In the genomic region with DNA sequence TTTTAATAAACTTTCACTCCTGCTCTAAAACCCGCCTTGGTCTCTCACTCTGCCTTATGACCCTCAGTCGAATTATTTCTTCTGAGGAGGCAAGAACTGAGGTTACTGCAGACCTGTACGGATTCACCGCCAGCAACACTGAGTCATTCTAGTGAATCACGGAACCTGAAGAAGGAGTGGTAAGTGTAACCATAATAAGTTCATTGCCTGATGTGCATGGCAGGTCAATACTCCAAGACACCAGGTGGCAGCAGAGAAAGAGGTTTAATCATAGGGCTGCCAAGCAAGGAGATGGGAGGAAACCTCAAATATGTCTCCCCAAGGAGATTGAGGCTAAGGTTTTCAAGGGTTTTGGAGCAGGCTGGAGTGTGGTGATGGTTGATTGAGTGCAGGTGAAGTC, we compare ENCODE assay signal across 14 cellular contexts.
DNase-seq lines count a peak whose midpoint lies in the region; ATAC-seq and TF ChIP-seq lines count a peak whose summit lies in the region.
"Had no signal": no experiment of that assay in that cellular context is flagged by ENCODE, and none has a peak within 500 bp of the region (broad histone marks: within the 10 kb centered on the region; RNA-seq: fewer than 3 reads in every experiment).

No MANE protein-coding gene starts in this region.

- intact Hi-C loops in activated T-helper 2 cell treated with anti-CD3 and anti-CD28 coated beads, Interferon-gamma antibody, Interleukin-2, Interleukin-4, amounts not matched to agents 10 μg/mL and 5 μg/mL and 100 μg/mL, durations not matched to agents 14 hours and 24 hours and 36 hours (cut with micrococcal nuclease): no loop called here

- no peaks in the 10 kb centered on the region for H3K27me3 ChIP-seq in RWPE2 (ENCODE audit: insufficient read depth, poor library complexity, severe bottlenecking)
- H3K27me3 ChIP-seq: Peyer's patch, right atrium auricular region had no signal

- H3K27ac Mint-ChIP-seq in activated T-helper 2 cell treated with anti-CD3 and anti-CD28 coated beads, Interferon-gamma antibody, Interleukin-2, Interleukin-4, amounts not matched to agents 10 μg/mL and 5 μg/mL and 100 μg/mL, durations not matched to agents 14 hours and 24 hours and 36 hours: no peak overlapping the region
- H3K27ac Mint-ChIP-seq: activated naive CD4-positive, alpha-beta T cell treated with anti-CD3 and anti-CD28 coated beads, Interleukin-2, amount 50 U/mL, for 24 hours; HFFc6 had no signal

- H3K9me3 ChIP-seq in RWPE2 (ENCODE audit: severe bottlenecking): no peaks in the 10 kb centered on the region
- H3K9me3 ChIP-seq: Peyer's patch, right atrium auricular region, transverse colon had no signal

- H3K4me1 Mint-ChIP-seq in activated T-helper 2 cell treated with anti-CD3 and anti-CD28 coated beads, Interferon-gamma antibody, Interleukin-2, Interleukin-4, amounts not matched to agents 10 μg/mL and 5 μg/mL and 100 μg/mL, durations not matched to agents 14 hours and 24 hours and 36 hours (ENCODE audit: low read depth): no peaks in the 10 kb centered on the region
- H3K4me1 Mint-ChIP-seq: activated naive CD4-positive, alpha-beta T cell treated with anti-CD3 and anti-CD28 coated beads, Interleukin-2, amount 50 U/mL, for 24 hours had no signal

- H3K36me3 ChIP-seq in RWPE2 (ENCODE audit: low read depth): no peaks in the 10 kb centered on the region
- H3K36me3 ChIP-seq: Peyer's patch, right atrium auricular region, transverse colon had no signal

- H3K9me3 Mint-ChIP-seq in activated T-helper 2 cell treated with anti-CD3 and anti-CD28 coated beads, Interferon-gamma antibody, Interleukin-2, Interleukin-4, amounts not matched to agents 10 μg/mL and 5 μg/mL and 100 μg/mL, durations not matched to agents 14 hours and 24 hours and 36 hours: no peaks in the 10 kb centered on the region
- H3K9me3 Mint-ChIP-seq: activated naive CD4-positive, alpha-beta T cell treated with anti-CD3 and anti-CD28 coated beads, Interleukin-2, amount 50 U/mL, for 24 hours; HFFc6 had no signal

- no peak overlapping the region for H3K4me3 ChIP-seq in HFF-Myc (replicated peaks; ENCODE audit: low read depth, low read length)
- no peak overlapping the region for H3K4me3 ChIP-seq in RWPE2 (ENCODE audit: severe bottlenecking)
- no peak overlapping the region for H3K4me3 ChIP-seq in fibroblast of the aortic adventitia (ENCODE audit: low read depth, low read length)
- H3K4me3 ChIP-seq: Peyer's patch, right atrium auricular region, transverse colon had no signal

- no peaks in the 10 kb centered on the region for H3K27me3 Mint-ChIP-seq in activated T-helper 2 cell treated with anti-CD3 and anti-CD28 coated beads, Interferon-gamma antibody, Interleukin-2, Interleukin-4, amounts not matched to agents 10 μg/mL and 5 μg/mL and 100 μg/mL, durations not matched to agents 14 hours and 24 hours and 36 hours (ENCODE audit: low read depth)

- no peaks in the 10 kb centered on the region for H3K36me3 Mint-ChIP-seq in activated T-helper 2 cell treated with anti-CD3 and anti-CD28 coated beads, Interferon-gamma antibody, Interleukin-2, Interleukin-4, amounts not matched to agents 10 μg/mL and 5 μg/mL and 100 μg/mL, durations not matched to agents 14 hours and 24 hours and 36 hours (ENCODE audit: low read depth)
- H3K36me3 Mint-ChIP-seq: activated naive CD4-positive, alpha-beta T cell treated with anti-CD3 and anti-CD28 coated beads, Interleukin-2, amount 50 U/mL, for 24 hours had no signal

- H3K4me3 Mint-ChIP-seq in activated T-helper 2 cell treated with anti-CD3 and anti-CD28 coated beads, Interferon-gamma antibody, Interleukin-2, Interleukin-4, amounts not matched to agents 10 μg/mL and 5 μg/mL and 100 μg/mL, durations not matched to agents 14 hours and 24 hours and 36 hours (ENCODE audit: low read depth): no peak overlapping the region
- H3K4me3 Mint-ChIP-seq: activated naive CD4-positive, alpha-beta T cell treated with anti-CD3 and anti-CD28 coated beads, Interleukin-2, amount 50 U/mL, for 24 hours; HFFc6 had no signal

- peak; percentile 27 for TF ChIP-seq CTCF in HFF-Myc (IDR thresholded peaks at IDR 0.05; ENCODE audit: low read depth, low read length, missing control alignments)
- TF ChIP-seq CTCF in RWPE2 (IDR thresholded peaks at IDR 0.05; ENCODE audit: poor library complexity, severe bottlenecking): peak; percentile 34
- no peak for TF ChIP-seq CTCF in fibroblast of the aortic adventitia (IDR thresholded peaks at IDR 0.05; ENCODE audit: insufficient read depth, low read length)

- DNase-seq in EL (peak; percentile 18), HFF-Myc (ENCODE audit: extremely low read depth, low read depth) (peak; percentile 1), RWPE2 (ENCODE audit: low spot score) (no peak), fibroblast of the aortic adventitia (ENCODE audit: low read depth) (peak; percentile 7), T-helper 1 cell (no peak), putamen (ENCODE audit: low spot score) (no peak)
- no peak for DNase-seq in activated T-helper 2 cell treated with anti-CD3 and anti-CD28 coated beads, Interferon-gamma antibody, Interleukin-2, Interleukin-4, amounts not matched to agents 10 μg/mL and 5 μg/mL and 100 μg/mL, durations not matched to agents 14 hours and 24 hours and 36 hours (ENCODE audit: low spot score)
- DNase-seq: effector CD4-positive, alpha-beta T cell; HFFc6; NCI-H1105; Peyer's patch; transverse colon had no signal

- no peak overlapping the region for H3K27ac ChIP-seq in RWPE2 (ENCODE audit: poor library complexity, severe bottlenecking)
- H3K27ac ChIP-seq: Peyer's patch, right atrium auricular region, transverse colon had no signal

- H3K4me1 ChIP-seq in RWPE2 (ENCODE audit: insufficient read depth, poor library complexity, severe bottlenecking): no peaks in the 10 kb centered on the region
- H3K4me1 ChIP-seq: Peyer's patch, transverse colon had no signal

- peak; percentile 95 for ATAC-seq in RWPE2 (ENCODE audit: low read depth)

Comparison
In these comparisons a context has a peak if more than half of its experiments do, and no peak if none do; other contexts are left out.
1. DNase-seq: peak in EL (single experiment), HFF-Myc (single experiment) and fibroblast of the aortic adventitia (single experiment); none in RWPE2 (single experiment), T-helper 1 cell (0 of 5), activated T-helper 2 cell treated with anti-CD3 and anti-CD28 coated beads, Interferon-gamma antibody, Interleukin-2, Interleukin-4, amounts not matched to agents 10 μg/mL and 5 μg/mL and 100 μg/mL, durations not matched to agents 14 hours and 24 hours and 36 hours (single experiment) and putamen (single experiment).